3 cellular contexts compared by ENCODE assay signal in the genomic region with DNA sequence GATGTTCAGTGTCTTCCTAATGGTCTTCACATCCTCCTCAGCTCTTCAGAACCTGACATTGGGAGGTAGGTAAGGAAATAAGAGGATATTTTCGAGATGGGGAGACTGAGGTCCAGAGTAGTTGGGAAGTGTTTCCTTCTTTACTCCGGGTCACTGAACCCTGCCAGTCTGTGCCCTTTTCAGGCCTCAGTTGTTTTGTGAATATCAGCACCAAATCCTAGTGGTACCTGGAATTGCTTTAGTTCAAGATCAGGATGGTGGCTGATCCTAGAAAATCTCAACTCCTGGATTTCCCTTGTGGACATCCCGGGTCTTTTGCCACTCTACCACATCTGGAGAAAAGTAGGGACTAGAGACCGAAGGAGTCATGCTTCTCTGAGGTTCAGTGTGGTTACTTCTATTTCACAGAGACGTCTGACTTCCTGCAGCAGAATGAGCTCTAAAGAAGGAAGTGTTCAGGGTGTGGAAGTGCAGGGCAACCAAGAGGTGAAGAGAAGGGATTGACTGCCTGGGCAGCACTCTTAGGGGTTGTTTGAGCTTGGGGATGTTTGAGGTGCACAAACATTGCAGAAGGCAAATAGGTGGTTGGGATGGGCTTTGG.
TF ChIP-seq lines count a peak whose summit lies in the region.

No MANE protein-coding gene starts in this region.

TF ChIP-seq in A549, 52 proteins besides CTCF, POLR2A, EP300 and RAD21:
- TF ChIP-seq PHF8 (IDR thresholded peaks at IDR 0.05; ENCODE audit: borderline replicate concordance, low read depth), result no peak
- TF ChIP-seq HDAC2 (IDR thresholded peaks at IDR 0.05), result no peak
- no peak for TF ChIP-seq HOXB13 (CRISPR knock-in tag; IDR thresholded peaks at IDR 0.05; ENCODE audit: low read depth)
- no peak for TF ChIP-seq RCOR1 (IDR thresholded peaks at IDR 0.05; ENCODE audit: low read depth, low read length)
- TF ChIP-seq TFCP2L1 (CRISPR knock-in tag; IDR thresholded peaks at IDR 0.05), result no peak
- no peak for TF ChIP-seq MYC (IDR thresholded peaks at IDR 0.05; ENCODE audit: borderline replicate concordance, low read length)
- no peak for TF ChIP-seq POLR2AphosphoS2 (conservative IDR thresholded peaks at IDR 0.05; ENCODE audit: low read length)
- TF ChIP-seq ESRRA (IDR thresholded peaks at IDR 0.05; ENCODE audit: borderline replicate concordance, low read length), result no peak
- TF ChIP-seq TP53 (CRISPR knock-in tag; IDR thresholded peaks at IDR 0.05), result no peak
- no peak for TF ChIP-seq KDM5A (IDR thresholded peaks at IDR 0.05)
- TF ChIP-seq, protein P1, sequence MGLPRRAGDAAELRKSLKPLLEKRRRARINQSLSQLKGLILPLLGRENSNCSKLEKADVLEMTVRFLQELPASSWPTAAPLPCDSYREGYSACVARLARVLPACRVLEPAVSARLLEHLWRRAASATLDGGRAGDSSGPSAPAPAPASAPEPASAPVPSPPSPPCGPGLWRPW (IDR thresholded peaks at IDR 0.05), result no peak

TF ChIP-seq in HCT116, 20 proteins besides CTCF, POLR2A, EP300 and RAD21:
- no peak for TF ChIP-seq SIN3A (IDR thresholded peaks at IDR 0.05; ENCODE audit: low read depth)
- no peak for TF ChIP-seq ZNF274 (IDR thresholded peaks at IDR 0.05; ENCODE audit: low read depth, low read length)
- TF ChIP-seq, protein P2, sequence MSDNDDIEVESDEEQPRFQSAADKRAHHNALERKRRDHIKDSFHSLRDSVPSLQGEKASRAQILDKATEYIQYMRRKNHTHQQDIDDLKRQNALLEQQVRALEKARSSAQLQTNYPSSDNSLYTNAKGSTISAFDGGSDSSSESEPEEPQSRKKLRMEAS (IDR thresholded peaks at IDR 0.05), result no peak
- no peak for TF ChIP-seq JUND (IDR thresholded peaks at IDR 0.05)
- TF ChIP-seq, protein P3, sequence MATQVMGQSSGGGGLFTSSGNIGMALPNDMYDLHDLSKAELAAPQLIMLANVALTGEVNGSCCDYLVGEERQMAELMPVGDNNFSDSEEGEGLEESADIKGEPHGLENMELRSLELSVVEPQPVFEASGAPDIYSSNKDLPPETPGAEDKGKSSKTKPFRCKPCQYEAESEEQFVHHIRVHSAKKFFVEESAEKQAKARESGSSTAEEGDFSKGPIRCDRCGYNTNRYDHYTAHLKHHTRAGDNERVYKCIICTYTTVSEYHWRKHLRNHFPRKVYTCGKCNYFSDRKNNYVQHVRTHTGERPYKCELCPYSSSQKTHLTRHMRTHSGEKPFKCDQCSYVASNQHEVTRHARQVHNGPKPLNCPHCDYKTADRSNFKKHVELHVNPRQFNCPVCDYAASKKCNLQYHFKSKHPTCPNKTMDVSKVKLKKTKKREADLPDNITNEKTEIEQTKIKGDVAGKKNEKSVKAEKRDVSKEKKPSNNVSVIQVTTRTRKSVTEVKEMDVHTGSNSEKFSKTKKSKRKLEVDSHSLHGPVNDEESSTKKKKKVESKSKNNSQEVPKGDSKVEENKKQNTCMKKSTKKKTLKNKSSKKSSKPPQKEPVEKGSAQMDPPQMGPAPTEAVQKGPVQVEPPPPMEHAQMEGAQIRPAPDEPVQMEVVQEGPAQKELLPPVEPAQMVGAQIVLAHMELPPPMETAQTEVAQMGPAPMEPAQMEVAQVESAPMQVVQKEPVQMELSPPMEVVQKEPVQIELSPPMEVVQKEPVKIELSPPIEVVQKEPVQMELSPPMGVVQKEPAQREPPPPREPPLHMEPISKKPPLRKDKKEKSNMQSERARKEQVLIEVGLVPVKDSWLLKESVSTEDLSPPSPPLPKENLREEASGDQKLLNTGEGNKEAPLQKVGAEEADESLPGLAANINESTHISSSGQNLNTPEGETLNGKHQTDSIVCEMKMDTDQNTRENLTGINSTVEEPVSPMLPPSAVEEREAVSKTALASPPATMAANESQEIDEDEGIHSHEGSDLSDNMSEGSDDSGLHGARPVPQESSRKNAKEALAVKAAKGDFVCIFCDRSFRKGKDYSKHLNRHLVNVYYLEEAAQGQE (IDR thresholded peaks at IDR 0.05; ENCODE audit: low read depth), result no peak
- no peak for TF ChIP-seq EZH2 (IDR thresholded peaks at IDR 0.05)
- no peak for TF ChIP-seq EGR1 (IDR thresholded peaks at IDR 0.05; ENCODE audit: low read depth)
- TF ChIP-seq, protein P4, sequence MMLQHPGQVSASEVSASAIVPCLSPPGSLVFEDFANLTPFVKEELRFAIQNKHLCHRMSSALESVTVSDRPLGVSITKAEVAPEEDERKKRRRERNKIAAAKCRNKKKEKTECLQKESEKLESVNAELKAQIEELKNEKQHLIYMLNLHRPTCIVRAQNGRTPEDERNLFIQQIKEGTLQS (IDR thresholded peaks at IDR 0.05), result no peak
- no peak for TF ChIP-seq SP1 (IDR thresholded peaks at IDR 0.05; ENCODE audit: low read depth)
- no peak for TF ChIP-seq CEBPB (IDR thresholded peaks at IDR 0.05; ENCODE audit: low read depth)
- TF ChIP-seq CBX3 (IDR thresholded peaks at IDR 0.05; ENCODE audit: low read depth), result no peak
- no peak for TF ChIP-seq FOSL1 (IDR thresholded peaks at IDR 0.05; ENCODE audit: low read depth)

TF ChIP-seq in H1, 55 proteins besides CTCF, POLR2A, EP300 and RAD21:
- TF ChIP-seq TEAD4 (IDR thresholded peaks at IDR 0.05; ENCODE audit: low read depth, low read length), result no peak
- TF ChIP-seq, protein P5, sequence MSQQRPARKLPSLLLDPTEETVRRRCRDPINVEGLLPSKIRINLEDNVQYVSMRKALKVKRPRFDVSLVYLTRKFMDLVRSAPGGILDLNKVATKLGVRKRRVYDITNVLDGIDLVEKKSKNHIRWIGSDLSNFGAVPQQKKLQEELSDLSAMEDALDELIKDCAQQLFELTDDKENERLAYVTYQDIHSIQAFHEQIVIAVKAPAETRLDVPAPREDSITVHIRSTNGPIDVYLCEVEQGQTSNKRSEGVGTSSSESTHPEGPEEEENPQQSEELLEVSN (IDR thresholded peaks at IDR 0.05), result no peak
- no peak for TF ChIP-seq CEBPB (IDR thresholded peaks at IDR 0.05; ENCODE audit: low read depth, low read length)
- no peak for TF ChIP-seq POU5F1 (IDR thresholded peaks at IDR 0.05; ENCODE audit: low read depth, low read length)
- no peak for TF ChIP-seq RXRA (IDR thresholded peaks at IDR 0.05; ENCODE audit: insufficient read depth, low read depth, low read length)
- TF ChIP-seq YY1 (IDR thresholded peaks at IDR 0.05; ENCODE audit: low read depth, low read length), result no peak
- no peak for TF ChIP-seq BRCA1 (IDR thresholded peaks at IDR 0.05; ENCODE audit: low read depth, low read length)
- no peak for TF ChIP-seq POLR2AphosphoS5 (IDR thresholded peaks at IDR 0.05; ENCODE audit: low read depth, low read length)
- no peak for TF ChIP-seq CHD1 (IDR thresholded peaks at IDR 0.05; ENCODE audit: low read depth, low read length)
- no peak for TF ChIP-seq SIRT6 (IDR thresholded peaks at IDR 0.05; ENCODE audit: low read length)
- TF ChIP-seq ASH2L (IDR thresholded peaks at IDR 0.05; ENCODE audit: low read length), result no peak
- no peak for TF ChIP-seq TCF12 (IDR thresholded peaks at IDR 0.05; ENCODE audit: low read depth, low read length)
- no peak for TF ChIP-seq KDM1A (IDR thresholded peaks at IDR 0.05; ENCODE audit: borderline replicate concordance, low read length)
